8 cellular contexts compared by ENCODE assay signal in genomic region chr4:145937990-145938611, GRCh38. TPM values are rescaled to one million over a fixed set of nuclear protein-coding genes. Genes with fewer than 3 reads are reported as not detected.
DNase-seq lines count a peak whose midpoint lies in the region; ATAC-seq and TF ChIP-seq lines count a peak whose summit lies in the region.

No MANE protein-coding gene starts in this region.

- H3K4me1 ChIP-seq in iPS-18a (ENCODE audit: control insufficient read depth, low read depth, low read length) (peaks cover 31% of the 10 kb centered on the region), skeletal muscle tissue (ENCODE audit: control insufficient read depth in 3 of 3, insufficient read depth in 3 of 3, low read length in 3 of 3) (peaks cover 12 to 23% (median 14%) of the 10 kb centered on the region in 3 donors)

- H3F3A ChIP-seq in SU-DHL-6 (ENCODE audit: insufficient read depth), result peaks cover 27% of the 10 kb centered on the region

- H2AFZ ChIP-seq in SU-DHL-6 (ENCODE audit: low read depth, low read length, severe bottlenecking), result peak overlapping the region; percentile 75

- peak; percentile 49 for DNase-seq in EH (ENCODE audit: low read depth)
- no peak for DNase-seq in astrocyte of the cerebellum (ENCODE audit: low read depth)
- no peak for DNase-seq in HUDEP-2 (lab: John Stamatoyannopoulos, UW; ENCODE audit: unreplicated experiment in 76 of 76)

- peaks cover 49% of the 10 kb centered on the region for H3K79me2 ChIP-seq in SU-DHL-6 (ENCODE audit: insufficient read depth, low read length)

- H3K4me3 ChIP-seq in SU-DHL-6 (ENCODE audit: insufficient read depth, low read length, poor library complexity, severe bottlenecking) (peak overlapping the region; percentile 99), astrocyte of the cerebellum (ENCODE audit: low read depth, low read length) (peak overlapping the region; percentile 76), iPS-18a (ENCODE audit: low read length) (peak overlapping the region; percentile 93), skeletal muscle tissue (ENCODE audit: low read length in 3 of 3) (peak overlapping the region; percentile 93 to 98 (median 97))

- peak overlapping the region; percentile 87 for H3K27ac ChIP-seq in SU-DHL-6 (ENCODE audit: low read depth, low read length)
- H3K27ac ChIP-seq in iPS-18a (ENCODE audit: low read length), result peak overlapping the region; percentile 96
- peak overlapping the region; percentile 90 for H3K27ac ChIP-seq in skeletal muscle tissue (ENCODE audit: low read depth, low read length)

- no peaks in the 10 kb centered on the region for H3K9me2 ChIP-seq in SU-DHL-6 (replicated peaks; ENCODE audit: insufficient read depth, low read length)

- H3K9ac ChIP-seq in SU-DHL-6 (ENCODE audit: low read length) (peak overlapping the region; percentile 99), iPS-18a (ENCODE audit: low read length) (peak overlapping the region; percentile 91), skeletal muscle tissue (ENCODE audit: low read depth in 1 of 3, low read length in 3 of 3) (peak overlapping the region; percentile 87 to 94 (median 90))

- H4K20me1 ChIP-seq in SU-DHL-6 (ENCODE audit: low read depth, low read length), result no peaks in the 10 kb centered on the region

- in situ Hi-C loops in astrocyte of the cerebellum (cut with HindIII; ENCODE audit: low sequenced_read_pairs), result no loop called here

- ATAC-seq in HG03097 (IDR thresholded peaks at IDR 0.05; ENCODE audit: low FRiP score, unreplicated experiment) (peak; percentile 20), GM21526 (IDR thresholded peaks at IDR 0.05; ENCODE audit: low FRiP score, unreplicated experiment) (no peak)

- TF ChIP-seq CTCF in SU-DHL-6 (IDR thresholded peaks at IDR 0.05; ENCODE audit: insufficient read depth, low read length, poor library complexity, severe bottlenecking), result no peak
- no peak for TF ChIP-seq CTCF in astrocyte of the cerebellum (IDR thresholded peaks at IDR 0.05; ENCODE audit: low read depth, low read length, missing control alignments)

- no peaks in the 10 kb centered on the region for H3K9me3 ChIP-seq in SU-DHL-6 (ENCODE audit: insufficient read depth, low read length)
- no peaks in the 10 kb centered on the region for H3K9me3 ChIP-seq in iPS-18a (ENCODE audit: control insufficient read depth, low read depth, low read length)
- H3K9me3 ChIP-seq in skeletal muscle tissue (ENCODE audit: control insufficient read depth in 3 of 3, low read length in 3 of 3), result no peaks in the 10 kb centered on the region

- no peaks in the 10 kb centered on the region for H3K36me3 ChIP-seq in SU-DHL-6 (ENCODE audit: low read length)
- no peaks in the 10 kb centered on the region for H3K36me3 ChIP-seq in iPS-18a (ENCODE audit: control insufficient read depth, low read depth, low read length)
- H3K36me3 ChIP-seq in skeletal muscle tissue (ENCODE audit: control insufficient read depth in 3 of 3, insufficient read depth in 3 of 3, low read length in 3 of 3), result no peaks in the 10 kb centered on the region

- peak overlapping the region; percentile 82 for H3K4me2 ChIP-seq in SU-DHL-6 (ENCODE audit: low read depth, low read length, poor library complexity, severe bottlenecking)

- H3K27me3 ChIP-seq in SU-DHL-6 (ENCODE audit: low read length) (no peaks in the 10 kb centered on the region), iPS-18a (ENCODE audit: control insufficient read depth, insufficient read depth, low read length) (no peaks in the 10 kb centered on the region), skeletal muscle tissue (ENCODE audit: control insufficient read depth in 3 of 3, insufficient read depth in 3 of 3, low read length in 3 of 3) (no peaks in the 10 kb centered on the region)

RNA-seq across cellular contexts. Expression of gene ZNF827, which starts 0.5 kb away (rescaled TPM):
- total RNA-seq in skeletal muscle tissue, result 9.4 TPM
